Comparison of ENCODE assay signal across 28 cellular contexts in the genomic region with DNA sequence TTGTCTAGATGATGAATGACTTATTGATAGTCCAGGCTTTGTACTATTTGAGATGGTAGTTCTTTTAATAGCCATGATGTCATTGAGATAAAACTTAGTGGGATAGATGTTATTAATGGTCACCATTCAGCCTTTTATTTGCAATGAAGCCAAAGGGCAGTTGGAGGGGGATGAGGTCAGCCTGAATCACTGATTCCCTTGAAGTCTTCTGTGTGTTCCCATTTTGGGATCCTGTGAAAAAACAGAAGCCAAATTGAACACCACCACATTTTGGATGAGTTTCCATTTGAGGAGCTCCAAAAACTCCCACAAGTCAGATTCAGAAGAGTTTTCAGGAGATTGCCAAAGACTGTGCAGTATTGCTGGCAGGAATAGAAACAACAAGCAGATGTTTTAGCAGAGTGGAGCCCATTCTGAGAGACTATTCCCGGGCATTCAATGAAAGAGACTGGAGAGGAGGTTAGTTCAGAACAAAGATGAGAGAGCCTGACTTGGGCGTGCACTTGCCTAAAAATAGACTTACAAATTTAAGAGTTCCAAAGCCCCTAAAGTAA.
A peak's percentile ranks its signal among the peaks of the same experiment; 100 is the strongest.
DNase-seq lines count a peak whose midpoint lies in the region; ATAC-seq and TF ChIP-seq lines count a peak whose summit lies in the region.
"Had no signal": no experiment of that assay in that cellular context is flagged by ENCODE, and none has a peak within 500 bp of the region (broad histone marks: within the 10 kb centered on the region; RNA-seq: fewer than 3 reads in every experiment).

No MANE protein-coding gene starts in this region.

- WGBS in gastroesophageal sphincter (ENCODE audit: low coverage in 1 of 2), 2 donors, result 8 to 61% methylated on average over 2 of the region's 2 CpGs

- no peaks in the 10 kb centered on the region for H3K36me3 ChIP-seq in MG63
- no peaks in the 10 kb centered on the region for H3K36me3 ChIP-seq in gastroesophageal sphincter
- H3K36me3 ChIP-seq: BLaER1, cardiac muscle cell, SJSA1 had no signal

- TF ChIP-seq POLR2A in gastroesophageal sphincter (IDR thresholded peaks at IDR 0.05), result no peak

- in situ Hi-C loops in SK-MEL-5 (cut with HindIII; ENCODE audit: low pct_unique_long_range_greater_than_20kb, low sequenced_read_pairs), result no loop called here

- no peaks in the 10 kb centered on the region for H3K4me1 ChIP-seq in gastroesophageal sphincter
- H3K4me1 ChIP-seq: BLaER1, SJSA1 had no signal

- TF ChIP-seq CTCF in gastroesophageal sphincter (IDR thresholded peaks at IDR 0.05), result no peak

- H3K9me3 ChIP-seq in MG63, result no peaks in the 10 kb centered on the region
- no peaks in the 10 kb centered on the region for H3K9me3 ChIP-seq in gastroesophageal sphincter
- H3K9me3 ChIP-seq: BLaER1, SJSA1 had no signal

- H3K27ac ChIP-seq in gastroesophageal sphincter (no peak overlapping the region), substantia nigra (ENCODE audit: low read depth, low read length, poor library complexity, severe bottlenecking) (no peak overlapping the region)
- H3K27ac ChIP-seq: BLaER1, cardiac muscle cell, RWPE1, SJSA1 had no signal

- TF ChIP-seq EP300 in gastroesophageal sphincter (IDR thresholded peaks at IDR 0.05), result no peak

- DNase-seq in MG63, result peak; percentile 53
- peak; percentile 28 for DNase-seq in SK-MEL-5 (ENCODE audit: low read depth, low spot score)
- peak; percentile 37 for DNase-seq in pons (ENCODE audit: low spot score)
- no peak for DNase-seq in substantia nigra (lab: John Stamatoyannopoulos, UW)
- no peak for DNase-seq in OCI-M2 (lab: John Stamatoyannopoulos, UW; ENCODE audit: unreplicated experiment)
- DNase-seq: activated CD4-positive, alpha-beta T cell treated with anti-CD3 and anti-CD28 coated beads for 48 hours; activated CD8-positive, alpha-beta memory T cell treated with anti-CD3 and anti-CD28 coated beads for 24 hours; activated T-cell treated with anti-CD3 and anti-CD28 coated beads for 4 hours; cortex of kidney; DMS153; effector memory CD8-positive, alpha-beta T cell; erythroblast; H9; head of caudate nucleus; kidney; NCI-H1436; NCI-H2107; NCI-H345; stimulated activated CD4-positive, alpha-beta T cell treated with anti-CD3 and anti-CD28 coated beads, Interleukin-15, amount 100 ng/mL, for 24 hours had no signal

- H3K4me3 ChIP-seq in MG63 (no peak overlapping the region), gastroesophageal sphincter (no peak overlapping the region)
- H3K4me3 ChIP-seq: BLaER1, cardiac muscle cell, lung, SJSA1 had no signal

- ATAC-seq in gastroesophageal sphincter (peak; percentile 34), GM18498 (IDR thresholded peaks at IDR 0.05; ENCODE audit: unreplicated experiment) (no peak)
- ATAC-seq: effector memory CD8-positive, alpha-beta T cell; HepG2; stimulated activated effector memory CD8-positive, alpha-beta T cell treated with anti-CD3 and anti-CD28 coated beads, Interleukin-12 subunit alpha, Interleukin-12 subunit beta, amount 100 ng/mL, for 72 hours had no signal

- H3K27me3 ChIP-seq in MG63 (no peaks in the 10 kb centered on the region), gastroesophageal sphincter (no peaks in the 10 kb centered on the region)
- H3K27me3 ChIP-seq: BLaER1, cardiac muscle cell, SJSA1 had no signal

Comparison
In these comparisons a context has a peak if more than half of its experiments do, and no peak if none do; other contexts are left out.
1. DNase-seq: peak in MG63 (single experiment), SK-MEL-5 (single experiment) and pons (single experiment); none in substantia nigra (0 of 49) and OCI-M2 (single experiment).